7 cellular contexts compared by ENCODE assay signal in the genomic region with DNA sequence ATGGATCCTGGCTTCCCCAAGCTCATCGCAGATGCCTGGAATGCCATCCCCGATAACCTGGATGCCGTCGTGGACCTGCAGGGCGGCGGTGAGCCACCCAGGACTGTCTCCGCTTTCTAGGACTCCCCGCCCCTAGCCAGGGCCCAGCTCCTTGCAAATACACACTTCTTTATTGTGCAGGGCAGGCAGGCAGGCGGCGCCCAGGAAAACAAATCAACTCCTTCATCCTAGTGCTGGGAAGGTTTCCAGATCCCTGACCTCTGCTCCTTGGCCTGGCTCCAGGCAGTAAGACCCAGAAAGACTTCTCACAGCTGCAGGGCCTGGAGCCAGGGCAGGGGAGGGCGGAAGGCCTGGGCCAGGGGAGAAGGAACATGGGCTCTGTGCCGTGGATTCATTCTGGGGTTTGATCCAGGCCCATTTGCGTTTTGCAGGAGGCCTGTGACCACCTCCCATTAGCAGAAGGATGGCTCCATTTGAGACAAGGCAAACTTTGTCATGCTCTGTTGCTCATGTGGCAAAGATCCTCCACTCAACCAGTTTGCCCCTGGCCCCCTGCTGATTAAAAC. TPM values are rescaled to one million over a fixed set of nuclear protein-coding genes. Genes with fewer than 3 reads are reported as not detected.
DNase-seq lines count a peak whose midpoint lies in the region; ATAC-seq, FAIRE-seq and TF ChIP-seq lines count a peak whose summit lies in the region.

No MANE protein-coding gene starts in this region.

- in situ Hi-C loops in astrocyte of the spinal cord (cut with HindIII; ENCODE audit: low sequenced_read_pairs) = no loop called here

- H3K27ac ChIP-seq in kidney (ENCODE audit: low read depth in 2 of 2, low read length in 2 of 2) (peak overlapping the region; percentile 38 to 84), temporal lobe (ENCODE audit: low read depth, low read length) (peak overlapping the region; percentile 70)

- peak overlapping the region in 1 of 2 donors; percentile 4 for H3K9ac ChIP-seq in kidney (ENCODE audit: low read length in 2 of 2)

- DNase-seq in astrocyte of the spinal cord (ENCODE audit: low read depth, low spot score) (peak; percentile 98), kidney (peak; percentile 96), GM19240 (ENCODE audit: insufficient read length, low spot score) (no peak)

- H3K9me3 ChIP-seq in kidney (ENCODE audit: control insufficient read depth in 1 of 2, low read length in 2 of 2) = no peaks in the 10 kb centered on the region

- no peaks in the 10 kb centered on the region for H3K36me3 ChIP-seq in kidney (ENCODE audit: control insufficient read depth in 1 of 2, insufficient read depth in 2 of 2, low read length in 2 of 2)

- H3K4me3 ChIP-seq in astrocyte of the spinal cord (ENCODE audit: low read depth, low read length) (no peak overlapping the region), kidney (ENCODE audit: low read length in 2 of 2) (no peak overlapping the region)

- intact Hi-C loops in kidney (cut with DNase I) = no loop called here

- FAIRE-seq in kidney (lab: Jason Lieb, UNC) = peak; percentile 76

- TF ChIP-seq CTCF in LNCAP (IDR thresholded peaks at IDR 0.05) (peak; percentile 12; the same call in 1 of the 2 replicates), astrocyte of the spinal cord (IDR thresholded peaks at IDR 0.05; ENCODE audit: low read depth, low read length) (no peak), kidney (IDR thresholded peaks at IDR 0.05; ENCODE audit: borderline replicate concordance, extremely low read depth, insufficient read depth) (peak; percentile 27)

- peaks cover 14 to 34% of the 10 kb centered on the region in 2 donors for H3K4me1 ChIP-seq in kidney (ENCODE audit: control insufficient read depth in 1 of 2, insufficient read depth in 1 of 2, low read depth in 1 of 2, low read length in 2 of 2)

- ATAC-seq in HG03565 (IDR thresholded peaks at IDR 0.05; ENCODE audit: unreplicated experiment) (no peak), GM18867 (IDR thresholded peaks at IDR 0.05; ENCODE audit: unreplicated experiment) (no peak)

RNA-seq across cellular contexts. Expression of gene LPCAT2, which starts 6.0 kb away (rescaled TPM):
- total RNA-seq in kidney (20.6 TPM), temporal lobe (2.5 TPM)
- polyA plus RNA-seq in kidney (ENCODE audit: insufficient read depth, low read depth, low replicate concordance) = 7.7 TPM

RNA-seq across cellular contexts. Expression of gene MMP2, which starts 23.9 kb away (rescaled TPM):
- total RNA-seq in kidney (101 TPM), temporal lobe (13.8 TPM)
- 44.3 TPM for polyA plus RNA-seq in kidney (ENCODE audit: insufficient read depth, low read depth, low replicate concordance)
